In the genomic region with DNA sequence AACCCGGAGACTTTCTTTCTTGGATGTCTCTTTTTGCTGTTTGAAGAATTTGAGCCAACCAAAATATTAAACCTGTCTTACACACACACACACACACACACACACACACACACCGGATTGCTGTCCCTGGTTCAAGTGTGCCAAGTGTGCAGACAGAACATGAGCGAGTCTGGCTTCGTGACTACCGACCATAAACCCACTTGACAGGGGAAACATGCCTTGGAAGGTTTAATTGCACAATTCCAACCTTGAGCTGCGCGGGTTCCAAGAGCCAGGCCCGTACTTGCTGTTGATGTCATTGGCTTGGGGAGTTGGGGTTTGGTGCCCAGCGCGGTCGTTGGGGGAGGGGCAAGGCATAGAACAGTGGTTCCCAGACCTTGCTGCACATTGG, we compare ENCODE assay signal across 10 cellular contexts. TPM values are rescaled to one million over a fixed set of nuclear protein-coding genes. Genes with fewer than 3 reads are reported as not detected.
DNase-seq lines count a peak whose midpoint lies in the region; ATAC-seq, FAIRE-seq and TF ChIP-seq lines count a peak whose summit lies in the region.
"Had no signal": no experiment of that assay in that cellular context is flagged by ENCODE, and none has a peak within 500 bp of the region (broad histone marks: within the 10 kb centered on the region; RNA-seq: fewer than 3 reads in every experiment).

No MANE protein-coding gene starts in this region.

- H3K4me3 ChIP-seq in brain microvascular endothelial cell (ENCODE audit: low read depth, low read length) (peak overlapping the region; percentile 79), kidney (ENCODE audit: low read length in 2 of 2) (peak overlapping the region; percentile 36 to 77), stomach (peak overlapping the region; percentile 70 to 83 (median 82))

- TF ChIP-seq CTCF in brain microvascular endothelial cell (IDR thresholded peaks at IDR 0.05; ENCODE audit: low read depth, low read length, missing control alignments) = no peak
- TF ChIP-seq CTCF in kidney (IDR thresholded peaks at IDR 0.05; ENCODE audit: borderline replicate concordance, extremely low read depth, insufficient read depth) = no peak
- TF ChIP-seq CTCF in stomach (IDR thresholded peaks at IDR 0.05) = no peak

- H3K36me3 ChIP-seq in brain microvascular endothelial cell (replicated peaks) = peaks cover 6% of the 10 kb centered on the region
- no peaks in the 10 kb centered on the region for H3K36me3 ChIP-seq in kidney (ENCODE audit: control insufficient read depth in 1 of 2, insufficient read depth in 2 of 2, low read length in 2 of 2)
- no peaks in the 10 kb centered on the region for H3K36me3 ChIP-seq in stomach

- FAIRE-seq in kidney (lab: Jason Lieb, UNC) = no peak

- H3K4me1 ChIP-seq in kidney (ENCODE audit: control insufficient read depth in 1 of 2, insufficient read depth in 1 of 2, low read depth in 1 of 2, low read length in 2 of 2) (peaks cover 6 to 8% of the 10 kb centered on the region in 2 donors), stomach (peaks cover 9 to 62% (median 37%) of the 10 kb centered on the region in 4 donors)

- WGBS in stomach, 5 donors = 55 to 64% (median 58%) methylated on average over 11 of the region's 11 CpGs

- H3K9me3 ChIP-seq in kidney (ENCODE audit: control insufficient read depth in 1 of 2, low read length in 2 of 2) (no peaks in the 10 kb centered on the region), stomach (no peaks in the 10 kb centered on the region)

- no peak for ATAC-seq in GM19463 (IDR thresholded peaks at IDR 0.05; ENCODE audit: unreplicated experiment)
- ATAC-seq: activated CD4-positive, alpha-beta T cell treated with anti-CD3 and anti-CD28 coated beads for 36 hours had no signal

- DNase-seq in HPDE6-E6E7 (ENCODE audit: extremely low spot score) = peak; percentile 75
- DNase-seq in brain microvascular endothelial cell = peak; percentile 12
- no peak for DNase-seq in kidney
- DNase-seq in stomach = no peak
- no peak for DNase-seq in activated gamma-delta T cell treated with Interleukin-2 at 50 U/mL for 16 hours
- DNase-seq in NCI-H1930 (lab: John Stamatoyannopoulos, UW) = no peak
- no peak for DNase-seq in cerebellar nuclear complex (lab: John Stamatoyannopoulos, UW)
- DNase-seq: activated CD4-positive, alpha-beta T cell treated with anti-CD3 and anti-CD28 coated beads for 36 hours; immature natural killer cell had no signal

- in situ Hi-C loops in brain microvascular endothelial cell (cut with HindIII; ENCODE audit: low pct_ligation_motif_present, low sequenced_read_pairs) = no loop called here

- intact Hi-C loops in kidney (cut with DNase I) = no loop called here
- intact Hi-C loops in stomach (cut with DNase I; ENCODE audit: low total_unique reads) = no loop called here

- TF ChIP-seq POLR2A in stomach (IDR thresholded peaks at IDR 0.05) = no peak

- H3K27me3 ChIP-seq in brain microvascular endothelial cell (replicated peaks) (no peaks in the 10 kb centered on the region), stomach (peaks cover 0 to 28% (median 11%) of the 10 kb centered on the region in 3 donors)

- peak overlapping the region in 1 of 2 donors; percentile 71 for H3K9ac ChIP-seq in kidney (ENCODE audit: low read length in 2 of 2)

- no peak for TF ChIP-seq EP300 in stomach (IDR thresholded peaks at IDR 0.05)

- H3K27ac ChIP-seq in brain microvascular endothelial cell = peak overlapping the region; percentile 88
- H3K27ac ChIP-seq in kidney (ENCODE audit: low read depth in 2 of 2, low read length in 2 of 2) = peak overlapping the region; percentile 80 to 88
- H3K27ac ChIP-seq in stomach = peak overlapping the region; percentile 93 to 97 (median 95)

RNA-seq across cellular contexts. Expression of gene EGFR, which starts 1.7 kb away (rescaled TPM):
- 61.3 TPM for total RNA-seq in kidney
- 5.9 TPM for polyA plus RNA-seq in kidney (ENCODE audit: insufficient read depth, low read depth, low replicate concordance)
- 10 to 100 TPM; 31.7 to 43.4 (median 35.2) TPM for total RNA-seq in stomach
- polyA plus RNA-seq in stomach = 10 to 100 TPM in 1 of 3 donors, 1 to 10 TPM in 2; 3.4 to 10.9 (median 3.5) TPM
- polyA plus RNA-seq: immature natural killer cell had no signal

Comparison
In these comparisons a context has a peak if more than half of its experiments do, and no peak if none do; other contexts are left out.
1. DNase-seq: peak in HPDE6-E6E7 (single experiment) and brain microvascular endothelial cell (single experiment); none in kidney (single experiment), stomach (single experiment), activated gamma-delta T cell treated with Interleukin-2 at 50 U/mL for 16 hours (single experiment), NCI-H1930 (0 of 2) and cerebellar nuclear complex (0 of 2).
2. Peak in every context shown above with its lines, with median percentiles within 50 percentile points of each other: H3K27ac ChIP-seq and H3K4me3 ChIP-seq.